ENCODE assay signal across 9 cellular contexts in genomic region chr7:25496394-25497103, GRCh38.
DNase-seq lines count a peak whose midpoint lies in the region; ATAC-seq and TF ChIP-seq lines count a peak whose summit lies in the region.
"Had no signal": no experiment of that assay in that cellular context is flagged by ENCODE, and none has a peak within 500 bp of the region (broad histone marks: within the 10 kb centered on the region; RNA-seq: fewer than 3 reads in every experiment).

No MANE protein-coding gene starts in this region.

- no peaks in the 10 kb centered on the region for H3K36me3 ChIP-seq in mucosa of descending colon (ENCODE audit: low read depth)

- intact Hi-C loops in activated CD4-positive, alpha-beta T cell treated with anti-CD3 and anti-CD28 coated beads for 36 hours (cut with DNase I, micrococcal nuclease), result no loop called here
- intact Hi-C loops in mucosa of descending colon (cut with DNase I, micrococcal nuclease), result no loop called here

- H3K4me1 ChIP-seq in mucosa of descending colon (ENCODE audit: low read depth), result no peaks in the 10 kb centered on the region

- POLR2A ChIA-PET in activated CD4-positive, alpha-beta T cell treated with anti-CD3 and anti-CD28 coated beads for 36 hours (lab: Charles Lee), result no interaction called here
- POLR2A ChIA-PET in T-cell (lab: Charles Lee), result no interaction called here

- peak; percentile 12 for DNase-seq in activated CD4-positive, alpha-beta T cell treated with anti-CD3 and anti-CD28 coated beads for 36 hours
- DNase-seq in activated CD4-positive, alpha-beta T cell treated with anti-CD3 and anti-CD28 coated beads for 48 hours, result no peak
- peak in 2 of 34 experiments; percentile 4 to 6 for DNase-seq in T-cell
- peak in 1 of 3 donors; percentile 10 for DNase-seq in mucosa of descending colon
- no peak for DNase-seq in NCI-H748 (lab: John Stamatoyannopoulos, UW; ENCODE audit: unreplicated experiment)
- DNase-seq in NCI-H187 treated with DMSO at 0.1 percent for 48 hours (lab: John Stamatoyannopoulos, UW), result no peak
- no peak for DNase-seq in NCI-H1105 treated with DMSO at 0.1 percent for 48 hours (lab: John Stamatoyannopoulos, UW)

- peak overlapping the region; percentile 5 for H3K4me3 Mint-ChIP-seq in activated CD4-positive, alpha-beta T cell treated with anti-CD3 and anti-CD28 coated beads for 36 hours
- peak overlapping the region; percentile 67 to 75 (median 72) for H3K4me3 Mint-ChIP-seq in T-cell

- H3K9me3 Mint-ChIP-seq in activated CD4-positive, alpha-beta T cell treated with anti-CD3 and anti-CD28 coated beads for 36 hours (ENCODE audit: low read depth), result no peaks in the 10 kb centered on the region
- no peaks in the 10 kb centered on the region for H3K9me3 Mint-ChIP-seq in T-cell

- no peaks in the 10 kb centered on the region for H3K36me3 Mint-ChIP-seq in activated CD4-positive, alpha-beta T cell treated with anti-CD3 and anti-CD28 coated beads for 36 hours (ENCODE audit: low read depth)
- no peaks in the 10 kb centered on the region for H3K36me3 Mint-ChIP-seq in T-cell

- peaks cover under 1% of the 10 kb centered on the region for H3K27me3 Mint-ChIP-seq in activated CD4-positive, alpha-beta T cell treated with anti-CD3 and anti-CD28 coated beads for 36 hours
- peaks cover under 1 to 2% of the 10 kb centered on the region in 2 donors for H3K27me3 Mint-ChIP-seq in T-cell

- no peaks in the 10 kb centered on the region for H3K9me3 ChIP-seq in mucosa of descending colon

- peaks cover 9% of the 10 kb centered on the region for H3K4me1 Mint-ChIP-seq in activated CD4-positive, alpha-beta T cell treated with anti-CD3 and anti-CD28 coated beads for 36 hours
- peaks cover 8 to 11% (median 9%) of the 10 kb centered on the region in 3 donors for H3K4me1 Mint-ChIP-seq in T-cell

- peak overlapping the region; percentile 72 for H3K27ac Mint-ChIP-seq in activated CD4-positive, alpha-beta T cell treated with anti-CD3 and anti-CD28 coated beads for 36 hours
- peak overlapping the region; percentile 93 to 99 for H3K27ac Mint-ChIP-seq in T-cell

- peak; percentile 36 for ATAC-seq in activated CD4-positive, alpha-beta T cell treated with anti-CD3 and anti-CD28 coated beads for 36 hours
- peak; percentile 82 for ATAC-seq in HG02981 (IDR thresholded peaks at IDR 0.05; ENCODE audit: unreplicated experiment)
- peak; percentile 65 to 77 (median 72) for ATAC-seq in T-cell (replicated peaks in 1 of 4)
- ATAC-seq in mucosa of descending colon, result peak; percentile 45
- ATAC-seq: Panc1 had no signal

- TF ChIP-seq CTCF in mucosa of descending colon (IDR thresholded peaks at IDR 0.05), result no peak

- no peak overlapping the region for H3K4me3 ChIP-seq in mucosa of descending colon

- CTCF ChIA-PET in activated CD4-positive, alpha-beta T cell treated with anti-CD3 and anti-CD28 coated beads for 36 hours (lab: Charles Lee), result interaction anchor here (1.6 to 1.8 kb wide), 2 partner anchors 20 to 237 kb away, joined by 3 to 5 read pairs; no protein-coding TSS in a partner anchor
- CTCF ChIA-PET in T-cell (lab: Charles Lee), result interaction anchor here (1.0 kb wide), 2 partner anchors 13 to 68 kb away, joined by 3 read pairs; no protein-coding TSS in a partner anchor
